ENCODE assay signal across 20 cellular contexts in the genomic region with DNA sequence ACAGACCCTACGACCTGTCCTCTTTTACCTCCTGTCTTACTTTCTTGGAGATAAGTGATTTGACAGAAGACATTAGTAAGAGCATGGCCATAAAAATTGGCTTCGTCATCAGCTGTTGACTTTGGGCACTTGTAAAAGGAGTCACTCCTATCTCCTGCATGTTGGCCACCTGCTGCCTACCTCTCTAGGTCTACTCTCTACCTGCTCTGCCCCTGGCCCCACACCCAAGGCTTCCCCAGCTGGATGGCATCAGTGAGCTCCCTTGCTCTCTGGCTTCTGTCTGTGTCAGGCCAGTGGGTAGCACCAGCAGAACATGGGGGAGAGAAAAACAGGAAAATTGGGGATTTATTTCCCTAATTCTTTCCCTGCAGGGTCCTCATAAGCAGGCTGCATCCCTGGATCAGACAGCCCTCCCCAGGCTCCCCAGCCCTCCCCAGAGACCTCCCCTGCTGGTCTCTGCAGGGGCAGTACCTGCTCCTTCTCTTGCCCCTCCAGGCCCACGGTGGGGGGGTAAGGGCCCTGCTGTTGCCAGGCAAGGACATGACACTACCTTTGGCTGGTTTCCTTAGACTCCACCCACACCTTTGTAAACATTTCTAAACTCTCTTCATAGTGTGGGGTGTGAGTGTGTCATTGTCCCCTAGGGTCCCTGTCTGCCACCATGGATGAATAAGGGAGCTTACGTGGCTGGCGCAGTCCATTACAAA.
DNase-seq lines count a peak whose midpoint lies in the region; FAIRE-seq and TF ChIP-seq lines count a peak whose summit lies in the region.
"Had no signal": no experiment of that assay in that cellular context is flagged by ENCODE, and none has a peak within 500 bp of the region (broad histone marks: within the 10 kb centered on the region; RNA-seq: fewer than 3 reads in every experiment).

No MANE protein-coding gene starts in this region.

- TF ChIP-seq POLR2A in GM12892 (IDR thresholded peaks at IDR 0.05; ENCODE audit: low read depth, low read length) (no peak), suprapubic skin (IDR thresholded peaks at IDR 0.05) (no peak)

- H3K4me3 ChIP-seq in LNCaP clone FGC (ENCODE audit: low read depth, low read length) (no peak overlapping the region), bronchial epithelial cell (ENCODE audit: low read depth, low read length) (no peak overlapping the region), suprapubic skin (no peak overlapping the region)

- FAIRE-seq in bronchial epithelial cell (lab: Jason Lieb, UNC) (peak; percentile 43), GM12892 (lab: Jason Lieb, UNC) (no peak)
- FAIRE-seq: HTR-8/SVneo had no signal

- TF ChIP-seq CTCF in LNCaP clone FGC (IDR thresholded peaks at IDR 0.05; ENCODE audit: control insufficient read depth, extremely low read depth, insufficient read depth) (no peak), bronchial epithelial cell (IDR thresholded peaks at IDR 0.05; ENCODE audit: insufficient read depth, low read length, severe bottlenecking) (no peak), MCF 10A (IDR thresholded peaks at IDR 0.05; ENCODE audit: unreplicated experiment) (no peak), suprapubic skin (IDR thresholded peaks at IDR 0.05) (no peak)

- POLR2A ChIA-PET in MCF 10A (lab: Yijun Ruan, JAX) = no interaction called here

- 81% methylated on average over 5 of the region's 5 CpGs for WGBS in suprapubic skin

- no peaks in the 10 kb centered on the region for H3K4me1 Mint-ChIP-seq in MCF 10A (ENCODE audit: insufficient read depth, unreplicated experiment)
- H3K4me1 Mint-ChIP-seq: CD14-positive monocyte, IgD-negative memory B cell had no signal

- peaks cover 70% of the 10 kb centered on the region for H3K27me3 Mint-ChIP-seq in MCF 10A (ENCODE audit: insufficient read depth, unreplicated experiment)

- TF ChIP-seq EP300 in suprapubic skin (IDR thresholded peaks at IDR 0.05) = no peak

- H3K9me3 Mint-ChIP-seq in MCF 10A (ENCODE audit: unreplicated experiment) = no peaks in the 10 kb centered on the region
- H3K9me3 Mint-ChIP-seq: IgD-negative memory B cell had no signal

- intact Hi-C loops in posterior vena cava (cut with DNase I) = loop anchor here in 1 of 2 donors (10.0 kb wide), 1 partner anchor 1069 kb away; no protein-coding TSS in a partner anchor
- intact Hi-C loops in MCF 10A (cut with micrococcal nuclease) = no loop called here

- H3K36me3 Mint-ChIP-seq in MCF 10A (ENCODE audit: insufficient read depth, unreplicated experiment) = no peaks in the 10 kb centered on the region
- H3K36me3 Mint-ChIP-seq: CD14-positive monocyte, IgD-negative memory B cell had no signal

- no peaks in the 10 kb centered on the region for H3K4me1 ChIP-seq in suprapubic skin
- H3K4me1 ChIP-seq: Caco-2 had no signal

- CTCF ChIA-PET in MCF 10A (lab: Yijun Ruan, JAX) = interaction anchor here (0.7 kb wide), 1 partner anchor 194 kb away, joined by 3 read pairs; no protein-coding TSS in a partner anchor

- H3K36me3 ChIP-seq in bronchial epithelial cell (ENCODE audit: control insufficient read depth, insufficient read depth, low read length) = no peaks in the 10 kb centered on the region
- H3K36me3 ChIP-seq in suprapubic skin = no peaks in the 10 kb centered on the region

- H3K27ac Mint-ChIP-seq in MCF 10A (ENCODE audit: low read depth, unreplicated experiment) = no peak overlapping the region
- H3K27ac Mint-ChIP-seq: IgD-negative memory B cell had no signal

- no TSS peak for BruUV-seq in MCF 10A (replicated peaks; lab: Mats Ljungman, UMichigan)

- peak; percentile 79 for DNase-seq in DMS53 (lab: John Stamatoyannopoulos, UW)
- peak; percentile 15 for DNase-seq in LNCaP clone FGC (ENCODE audit: low read depth)
- no peak for DNase-seq in bronchial epithelial cell (ENCODE audit: low read depth)
- peak; percentile 64 for DNase-seq in posterior vena cava (ENCODE audit: low spot score)
- no peak for DNase-seq in MCF 10A (ENCODE audit: unreplicated experiment)
- no peak for DNase-seq in GM12892 (ENCODE audit: insufficient read length)
- no peak for DNase-seq in suprapubic skin (ENCODE audit: low spot score in 2 of 2)
- DNase-seq: ACHN; AML-193; Caco-2; H7; Kasumi-1; NCI-H69; NK-92 treated with Interleukin-12 subunit alpha and Interleukin-12 subunit beta, amount 100 ng/mL, for 24 hours; RPMI8226; SIG-M5 had no signal

- H3K27me3 ChIP-seq in bronchial epithelial cell (ENCODE audit: control insufficient read depth, insufficient read depth, low read length) (peaks cover 7% of the 10 kb centered on the region), suprapubic skin (peaks cover 15% of the 10 kb centered on the region)

- no peak overlapping the region for H3K4me3 Mint-ChIP-seq in MCF 10A (ENCODE audit: unreplicated experiment)
- H3K4me3 Mint-ChIP-seq: CD14-positive monocyte, IgD-negative memory B cell had no signal

- no peak overlapping the region for H3K27ac ChIP-seq in suprapubic skin
- H3K27ac ChIP-seq: HL-60 had no signal

- no peaks in the 10 kb centered on the region for H3K9me3 ChIP-seq in suprapubic skin
- H3K9me3 ChIP-seq: Caco-2 had no signal

Comparison
In these comparisons a context has a peak if more than half of its experiments do, and no peak if none do; other contexts are left out.
1. DNase-seq: peak in DMS53 (single experiment), LNCaP clone FGC (single experiment) and posterior vena cava (single experiment); none in bronchial epithelial cell (single experiment), MCF 10A (single experiment), GM12892 (single experiment) and suprapubic skin (0 of 2).